In genomic region chr5:179697993-179698934, GRCh38 we compare ENCODE assay signal across 8 cellular contexts. TPM values are rescaled to one million over a fixed set of nuclear protein-coding genes. Genes with fewer than 3 reads are reported as not detected.
DNase-seq lines count a peak whose midpoint lies in the region; ATAC-seq and TF ChIP-seq lines count a peak whose summit lies in the region.

No MANE protein-coding gene starts in this region.

- intact Hi-C loops in dorsolateral prefrontal cortex (cut with DNase I) (loop anchor here (1.0 to 2.0 kb wide), 3 partner anchors 19 to 34 kb away; partner anchors contain the start of gene MAML1 (in 2 of the 2)), right lobe of liver (cut with DNase I) (no loop called here)

- ATAC-seq in GM19397 (IDR thresholded peaks at IDR 0.05; ENCODE audit: unreplicated experiment) (peak; percentile 90), HG03565 (IDR thresholded peaks at IDR 0.05; ENCODE audit: unreplicated experiment) (peak; percentile 87), right lobe of liver (peak; percentile 89 to 95 (median 93))

- peak; percentile 99 for DNase-seq in CD1c-positive myeloid dendritic cell (ENCODE audit: extremely low spot score)
- DNase-seq in NCI-H748 treated with DMSO at 0.1 percent for 48 hours (lab: John Stamatoyannopoulos, UW): peak; percentile 97
- DNase-seq in activated CD4-positive, alpha-beta T cell treated with anti-CD3 and anti-CD28 coated beads, Interleukin-2, amount 50 U/mL, for 4 hours: peak; percentile 98 to 99
- DNase-seq in dorsolateral prefrontal cortex: peak; percentile 96 to 100 (median 99)
- DNase-seq in right lobe of liver: peak; percentile 99 to 100 (median 99)
- peak; percentile 99 for DNase-seq in stimulated activated CD4-positive, alpha-beta T cell treated with anti-CD3 and anti-CD28 coated beads, Interleukin-4, amount 100 ng/mL, for 24 hours

- H3K4me3 ChIP-seq in dorsolateral prefrontal cortex (peak overlapping the region; percentile 70 to 100 (median 96)), right lobe of liver (peak overlapping the region; percentile 86 to 99 (median 92))

- H3K27ac ChIP-seq in dorsolateral prefrontal cortex: peak overlapping the region; percentile 72 to 99 (median 95)
- H3K27ac ChIP-seq in right lobe of liver: peak overlapping the region; percentile 92 to 99 (median 93)

- 4% methylated on average over 12 of the region's 72 CpGs for WGBS in right lobe of liver (ENCODE audit: insufficient coverage, low coverage, low lambda C conversion rate, missing lambda C conversion rate)

- H3K4me1 ChIP-seq in right lobe of liver: peaks cover 0 to 32% (median 0%) of the 10 kb centered on the region in 4 donors

- peak; percentile 83 for TF ChIP-seq POLR2A in right lobe of liver (IDR thresholded peaks at IDR 0.05)

- H3K9me3 ChIP-seq in right lobe of liver: no peaks in the 10 kb centered on the region

- H3K36me3 ChIP-seq in right lobe of liver: peaks cover 0 to 4% (median 0%) of the 10 kb centered on the region in 4 donors

- no peaks in the 10 kb centered on the region for H3K27me3 ChIP-seq in dorsolateral prefrontal cortex
- H3K27me3 ChIP-seq in right lobe of liver: no peaks in the 10 kb centered on the region

- TF ChIP-seq CTCF in dorsolateral prefrontal cortex (IDR thresholded peaks at IDR 0.05 in 54 of 56, conservative IDR thresholded peaks at IDR 0.05 in 2 of 56; ENCODE audit: low read depth in 1 of 56, partially characterized antibody in 56 of 56) (peak in 30 of 56 donors; percentile 8 to 53 (median 28)), right lobe of liver (IDR thresholded peaks at IDR 0.05) (peak in 3 of 4 donors; percentile 2 to 29 (median 29))

RNA-seq across cellular contexts. Expression of gene CANX, which starts 0.5 kb away (rescaled TPM):
- total RNA-seq in dorsolateral prefrontal cortex: 100 to 1,000 TPM; 347 to 585 (median 447) TPM
- total RNA-seq in right lobe of liver: 100 to 1,000 TPM; 363 to 606 (median 456) TPM

RNA-seq across cellular contexts. Expression of gene CBY3, which starts 17.4 kb away (rescaled TPM):
- 1 to 10 TPM in 1 of 120 experiments, under 1 TPM in 3, not detected in 116; 0.63 to 1.0 (median 0.76) TPM for total RNA-seq in dorsolateral prefrontal cortex
- not detected for total RNA-seq in right lobe of liver

RNA-seq across cellular contexts. Expression of gene MAML1, which starts 34.4 kb away (rescaled TPM):
- total RNA-seq in dorsolateral prefrontal cortex: 10 to 100 TPM; 17.4 to 42.6 (median 27.4) TPM
- total RNA-seq in right lobe of liver: 1 to 10 TPM; 6.2 to 8.8 (median 8.0) TPM

Comparison
In these comparisons a context has a peak if more than half of its experiments do, and no peak if none do; other contexts are left out.
1. Peak in every context shown above with its lines: DNase-seq, ATAC-seq, H3K4me3 ChIP-seq and H3K27ac ChIP-seq.
2. intact Hi-C loops: an anchor here in dorsolateral prefrontal cortex (1.0 to 2.0 kb wide); none called in right lobe of liver.